Comparison of ENCODE assay signal across 9 cellular contexts in the genomic region with DNA sequence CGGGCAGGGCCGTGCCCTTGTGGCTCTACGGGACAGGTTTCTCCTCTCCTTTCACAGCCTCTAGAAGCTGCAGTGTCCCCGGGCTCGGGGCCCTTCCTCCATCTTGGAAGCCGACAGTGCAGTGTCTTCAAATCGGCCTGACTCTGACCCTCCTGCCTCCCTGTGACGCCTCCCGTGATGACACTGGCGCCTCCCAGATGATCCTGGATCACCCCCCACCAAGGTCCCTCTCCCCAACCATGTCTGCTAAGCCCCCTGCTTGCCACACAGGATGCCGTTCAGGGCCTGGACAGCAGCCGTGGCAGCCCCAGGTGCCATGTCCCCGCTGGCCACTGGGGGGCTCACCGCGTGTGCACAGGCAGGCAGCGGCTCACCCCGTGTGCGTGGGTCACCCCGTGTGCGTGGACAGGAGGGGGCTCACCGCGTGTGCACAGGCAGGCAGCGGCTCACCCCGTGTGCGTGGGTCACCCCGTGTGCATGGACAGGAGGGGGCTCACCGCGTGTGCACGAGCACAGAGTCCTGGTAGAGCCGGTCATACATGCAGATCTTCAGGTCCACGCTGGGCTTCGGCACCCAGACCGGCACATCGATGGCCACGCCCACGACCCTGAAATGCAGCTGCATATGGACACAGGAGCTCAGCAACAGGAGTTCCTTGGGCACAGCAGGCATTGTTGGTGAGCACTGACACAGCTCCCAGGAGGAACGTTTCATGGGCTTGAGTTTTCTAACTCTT. TPM values are rescaled to one million over a fixed set of nuclear protein-coding genes. Genes with fewer than 3 reads are reported as not detected.
DNase-seq lines count a peak whose midpoint lies in the region; ATAC-seq and TF ChIP-seq lines count a peak whose summit lies in the region.
"Had no signal": no experiment of that assay in that cellular context is flagged by ENCODE, and none has a peak within 500 bp of the region (broad histone marks: within the 10 kb centered on the region; RNA-seq: fewer than 3 reads in every experiment).

No MANE protein-coding gene starts in this region.

- H3K36me3 ChIP-seq in MG63 (no peaks in the 10 kb centered on the region), liver (ENCODE audit: control insufficient read depth in 4 of 4, insufficient read depth in 3 of 4, low read depth in 1 of 4, low read length in 3 of 4) (no peaks in the 10 kb centered on the region)

- intact Hi-C loops in activated B cell treated with CpG ODN at 0.5 μM for 24 hours (cut with micrococcal nuclease) = loop anchor here (1.0 to 2.0 kb wide), 2 partner anchors 100 to 197 kb away; no protein-coding TSS in a partner anchor

- no peak overlapping the region for H3K4me3 ChIP-seq in MG63
- peak overlapping the region in 2 of 3 donors; percentile 9 to 29 for H3K4me3 ChIP-seq in liver (ENCODE audit: low read depth in 1 of 3, low read length in 3 of 3)

- H3K27me3 ChIP-seq in MG63 (no peaks in the 10 kb centered on the region), liver (ENCODE audit: control insufficient read depth in 4 of 4, insufficient read depth in 4 of 4, low read length in 3 of 4) (no peaks in the 10 kb centered on the region)

- ATAC-seq in activated B cell treated with CpG ODN at 0.5 μM for 24 hours (ENCODE audit: low read depth) (peak; percentile 94), HG02678 (IDR thresholded peaks at IDR 0.05; ENCODE audit: unreplicated experiment) (no peak), HG02870 (IDR thresholded peaks at IDR 0.05; ENCODE audit: unreplicated experiment) (no peak)
- ATAC-seq in central memory CD8-positive, alpha-beta T cell (replicated peaks; ENCODE audit: extremely low read depth, poor library complexity, severe bottlenecking) = peak; percentile 82

- peaks cover 2% of the 10 kb centered on the region for H3K27me3 Mint-ChIP-seq in activated B cell treated with CpG ODN at 0.5 μM for 24 hours
- no peaks in the 10 kb centered on the region for H3K27me3 Mint-ChIP-seq in central memory CD8-positive, alpha-beta T cell
- H3K27me3 Mint-ChIP-seq: activated naive CD4-positive, alpha-beta T cell treated with anti-CD3 and anti-CD28 coated beads, Interleukin-2, amount 50 U/mL, for 24 hours had no signal

- peak in 1 of 2 donors; percentile 78 for TF ChIP-seq RAD21 in liver (IDR thresholded peaks at IDR 0.05)

- H3K36me3 Mint-ChIP-seq in activated B cell treated with CpG ODN at 0.5 μM for 24 hours (ENCODE audit: low read depth) = no peaks in the 10 kb centered on the region
- H3K36me3 Mint-ChIP-seq in central memory CD8-positive, alpha-beta T cell (ENCODE audit: insufficient read depth) = no peaks in the 10 kb centered on the region
- H3K36me3 Mint-ChIP-seq: activated naive CD4-positive, alpha-beta T cell treated with anti-CD3 and anti-CD28 coated beads, Interleukin-2, amount 50 U/mL, for 24 hours had no signal

- peaks cover 10 to 29% (median 23%) of the 10 kb centered on the region in 4 donors for H3K4me1 ChIP-seq in liver (ENCODE audit: control insufficient read depth in 4 of 4, insufficient read depth in 4 of 4, low read length in 3 of 4)

- DNase-seq in EH (ENCODE audit: low read depth) = peak; percentile 36
- DNase-seq in MG63 = peak; percentile 39
- DNase-seq in activated B cell treated with CpG ODN at 0.5 μM for 24 hours = peak; percentile 63
- DNase-seq in central memory CD8-positive, alpha-beta T cell (ENCODE audit: low spot score in 2 of 2) = no peak
- peak; percentile 30 for DNase-seq in stimulated activated CD8-positive, alpha-beta memory T cell treated with anti-CD3 and anti-CD28 coated beads, Interleukin-12 subunit alpha, Interleukin-12 subunit beta, amount 100 ng/mL, for 4 hours (ENCODE audit: low read depth)

- TF ChIP-seq CTCF in activated B cell treated with CpG ODN at 0.5 μM for 24 hours (IDR thresholded peaks at IDR 0.05) (peak; percentile 48), liver (IDR thresholded peaks at IDR 0.05; ENCODE audit: low read depth, low read length, missing input control) (peak; percentile 73)

- H3K4me3 Mint-ChIP-seq in activated B cell treated with CpG ODN at 0.5 μM for 24 hours = peak overlapping the region; percentile 9
- peak overlapping the region; percentile 33 for H3K4me3 Mint-ChIP-seq in central memory CD8-positive, alpha-beta T cell
- H3K4me3 Mint-ChIP-seq: activated naive CD4-positive, alpha-beta T cell treated with anti-CD3 and anti-CD28 coated beads, Interleukin-2, amount 50 U/mL, for 24 hours had no signal

- H3K9ac ChIP-seq in liver (ENCODE audit: low read depth in 1 of 2, low read length in 2 of 2) = no peak overlapping the region

- H3K27ac Mint-ChIP-seq in activated B cell treated with CpG ODN at 0.5 μM for 24 hours = no peak overlapping the region
- no peak overlapping the region for H3K27ac Mint-ChIP-seq in central memory CD8-positive, alpha-beta T cell (ENCODE audit: low read depth)
- H3K27ac Mint-ChIP-seq: activated naive CD4-positive, alpha-beta T cell treated with anti-CD3 and anti-CD28 coated beads, Interleukin-2, amount 50 U/mL, for 24 hours had no signal

- H3K27ac ChIP-seq in liver (ENCODE audit: low read depth in 1 of 2, low read length in 2 of 2) = no peak overlapping the region

- POLR2A ChIA-PET in activated B cell treated with CpG ODN at 0.5 μM for 24 hours (lab: Charles Lee) = no interaction called here

- no peaks in the 10 kb centered on the region for H3K9me3 Mint-ChIP-seq in activated B cell treated with CpG ODN at 0.5 μM for 24 hours
- no peaks in the 10 kb centered on the region for H3K9me3 Mint-ChIP-seq in central memory CD8-positive, alpha-beta T cell
- H3K9me3 Mint-ChIP-seq: activated naive CD4-positive, alpha-beta T cell treated with anti-CD3 and anti-CD28 coated beads, Interleukin-2, amount 50 U/mL, for 24 hours had no signal

- H3K4me1 Mint-ChIP-seq in activated B cell treated with CpG ODN at 0.5 μM for 24 hours = peaks cover 6% of the 10 kb centered on the region
- H3K4me1 Mint-ChIP-seq in central memory CD8-positive, alpha-beta T cell = peaks cover 6% of the 10 kb centered on the region
- H3K4me1 Mint-ChIP-seq: activated naive CD4-positive, alpha-beta T cell treated with anti-CD3 and anti-CD28 coated beads, Interleukin-2, amount 50 U/mL, for 24 hours had no signal

- WGBS in liver = 17% methylated on average over 37 of the region's 37 CpGs

- H3K9me3 ChIP-seq in MG63 (no peaks in the 10 kb centered on the region), liver (ENCODE audit: control insufficient read depth in 4 of 4, low read length in 3 of 4) (no peaks in the 10 kb centered on the region)

- CTCF ChIA-PET in activated B cell treated with CpG ODN at 0.5 μM for 24 hours (lab: Charles Lee) = interaction anchor here (1.5 to 2.4 kb wide), 3 partner anchors 101 to 230 kb away, joined by 3 to 18 read pairs (median 4); no protein-coding TSS in a partner anchor

TF ChIP-seq in liver, 16 proteins besides CTCF, POLR2A, EP300 and RAD21:
- TF ChIP-seq FOXA1 (IDR thresholded peaks at IDR 0.05) (no peak), TAF1 (conservative IDR thresholded peaks at IDR 0.05) (no peak), YY1 (IDR thresholded peaks at IDR 0.05) (no peak)
- TF ChIP-seq, protein P1, sequence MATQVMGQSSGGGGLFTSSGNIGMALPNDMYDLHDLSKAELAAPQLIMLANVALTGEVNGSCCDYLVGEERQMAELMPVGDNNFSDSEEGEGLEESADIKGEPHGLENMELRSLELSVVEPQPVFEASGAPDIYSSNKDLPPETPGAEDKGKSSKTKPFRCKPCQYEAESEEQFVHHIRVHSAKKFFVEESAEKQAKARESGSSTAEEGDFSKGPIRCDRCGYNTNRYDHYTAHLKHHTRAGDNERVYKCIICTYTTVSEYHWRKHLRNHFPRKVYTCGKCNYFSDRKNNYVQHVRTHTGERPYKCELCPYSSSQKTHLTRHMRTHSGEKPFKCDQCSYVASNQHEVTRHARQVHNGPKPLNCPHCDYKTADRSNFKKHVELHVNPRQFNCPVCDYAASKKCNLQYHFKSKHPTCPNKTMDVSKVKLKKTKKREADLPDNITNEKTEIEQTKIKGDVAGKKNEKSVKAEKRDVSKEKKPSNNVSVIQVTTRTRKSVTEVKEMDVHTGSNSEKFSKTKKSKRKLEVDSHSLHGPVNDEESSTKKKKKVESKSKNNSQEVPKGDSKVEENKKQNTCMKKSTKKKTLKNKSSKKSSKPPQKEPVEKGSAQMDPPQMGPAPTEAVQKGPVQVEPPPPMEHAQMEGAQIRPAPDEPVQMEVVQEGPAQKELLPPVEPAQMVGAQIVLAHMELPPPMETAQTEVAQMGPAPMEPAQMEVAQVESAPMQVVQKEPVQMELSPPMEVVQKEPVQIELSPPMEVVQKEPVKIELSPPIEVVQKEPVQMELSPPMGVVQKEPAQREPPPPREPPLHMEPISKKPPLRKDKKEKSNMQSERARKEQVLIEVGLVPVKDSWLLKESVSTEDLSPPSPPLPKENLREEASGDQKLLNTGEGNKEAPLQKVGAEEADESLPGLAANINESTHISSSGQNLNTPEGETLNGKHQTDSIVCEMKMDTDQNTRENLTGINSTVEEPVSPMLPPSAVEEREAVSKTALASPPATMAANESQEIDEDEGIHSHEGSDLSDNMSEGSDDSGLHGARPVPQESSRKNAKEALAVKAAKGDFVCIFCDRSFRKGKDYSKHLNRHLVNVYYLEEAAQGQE (IDR thresholded peaks at IDR 0.05) = peak; percentile 53
TF ChIP-seq in liver: peak in this region for 1.

RNA-seq across cellular contexts. Expression of a gene that starts 24.9 kb away (rescaled TPM):
- not detected in 2 replicates for total RNA-seq in MG63 (2014; rRNA removed; shearing (Covaris generic); ENCODE audit: low replicate concordance)
- total RNA-seq in activated B cell treated with CpG ODN at 0.5 μM for 24 hours = 0.29 and 0.51 TPM in 2 replicates
- 1 to 10 TPM; 2.6 to 2.7 TPM for total RNA-seq in liver
- polyA plus RNA-seq in liver = 10 to 100 TPM in 1 of 2 donors, 1 to 10 TPM in 1; 3.2 to 13.1 TPM

RNA-seq across cellular contexts. Expression of a gene that starts 28.9 kb away (rescaled TPM):
- total RNA-seq in MG63 (2014; rRNA removed; shearing (Covaris generic); ENCODE audit: low replicate concordance) = 0.20 TPM in 1 of 2 replicates, not detected in the other
- total RNA-seq in activated B cell treated with CpG ODN at 0.5 μM for 24 hours (0.73 and 1.3 TPM in 2 replicates), liver (under 1 TPM; 0.47 to 0.67 TPM)
- under 1 TPM in 1 of 2 donors, not detected in 1; 0.15 TPM for polyA plus RNA-seq in liver

RNA-seq across cellular contexts. Expression of a gene that starts 53.1 kb away (rescaled TPM):
- total RNA-seq in MG63 (2014; rRNA removed; shearing (Covaris generic); ENCODE audit: low replicate concordance) = 327 and 329 TPM in 2 replicates
- total RNA-seq in activated B cell treated with CpG ODN at 0.5 μM for 24 hours (266 and 302 TPM in 2 replicates), liver (10 to 100 TPM; 51.5 to 54.0 TPM)
- polyA plus RNA-seq in liver = 10 to 100 TPM; 22.3 to 68.5 TPM

RNA-seq across cellular contexts. Expression of a gene that starts 59.6 kb away (rescaled TPM):
- 0.20 TPM in 1 of 2 replicates, not detected in the other for total RNA-seq in MG63 (2014; rRNA removed; shearing (Covaris generic); ENCODE audit: low replicate concordance)
- not detected in 2 replicates for total RNA-seq in activated B cell treated with CpG ODN at 0.5 μM for 24 hours
- under 1 TPM in 1 of 2 donors, not detected in 1; under 0.01 TPM for total RNA-seq in liver
- under 1 TPM in 1 of 2 donors, not detected in 1; 0.31 TPM for polyA plus RNA-seq in liver

Comparison
In these comparisons a context has a peak if more than half of its experiments do, and no peak if none do; other contexts are left out.
1. DNase-seq: peak in EH (single experiment), MG63 (single experiment), activated B cell treated with CpG ODN at 0.5 μM for 24 hours (single experiment) and stimulated activated CD8-positive, alpha-beta memory T cell treated with anti-CD3 and anti-CD28 coated beads, Interleukin-12 subunit alpha, Interleukin-12 subunit beta, amount 100 ng/mL, for 4 hours (single experiment); none in central memory CD8-positive, alpha-beta T cell (0 of 2).
2. ATAC-seq: peak in activated B cell treated with CpG ODN at 0.5 μM for 24 hours (single experiment) and central memory CD8-positive, alpha-beta T cell (single experiment); none in HG02678 (single experiment) and HG02870 (single experiment).